Comparison of ENCODE assay signal across 27 cellular contexts in the genomic region with DNA sequence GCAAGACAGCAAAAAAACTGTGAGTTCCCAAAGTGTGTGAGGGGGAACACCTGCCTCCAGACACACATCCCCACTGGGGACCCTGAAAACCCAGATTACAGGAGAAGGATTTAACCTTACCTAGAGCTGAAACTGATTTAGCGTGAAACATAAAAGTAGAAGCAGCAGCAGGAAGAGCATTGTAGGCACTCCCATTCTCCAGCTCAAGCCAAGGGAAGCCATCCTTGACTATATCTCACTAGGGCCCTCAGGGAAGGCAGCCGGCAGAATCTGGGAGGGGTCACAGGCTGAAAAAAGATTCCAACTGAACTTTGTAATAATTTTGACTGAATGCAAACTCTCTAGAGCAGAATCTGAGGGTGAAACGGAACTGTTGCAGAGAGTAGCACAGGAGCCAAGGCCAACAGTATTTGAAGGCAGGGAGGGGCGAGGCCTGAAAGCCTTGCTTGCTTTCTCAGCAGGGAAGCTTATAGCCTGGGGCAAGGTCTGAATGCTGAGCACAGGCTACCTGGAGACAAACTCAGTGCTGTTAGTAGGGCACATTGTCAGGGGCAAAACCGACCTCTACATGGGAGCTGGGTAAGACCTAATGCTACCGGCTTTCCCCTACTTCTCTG.
A peak's percentile ranks its signal among the peaks of the same experiment; 100 is the strongest.
DNase-seq lines count a peak whose midpoint lies in the region; ATAC-seq and TF ChIP-seq lines count a peak whose summit lies in the region.
"Had no signal": no experiment of that assay in that cellular context is flagged by ENCODE, and none has a peak within 500 bp of the region (broad histone marks: within the 10 kb centered on the region; RNA-seq: fewer than 3 reads in every experiment).

No MANE protein-coding gene starts in this region.

- TF ChIP-seq CTCF in GM23338 (conservative IDR thresholded peaks at IDR 0.05; ENCODE audit: low read depth in 2 of 2) (no peak), thyroid gland (IDR thresholded peaks at IDR 0.05) (no peak), uterus (IDR thresholded peaks at IDR 0.05) (no peak)

- DNase-seq in GM23338 (ENCODE audit: low spot score) = peak; percentile 80
- DNase-seq in NCI-H1417 treated with DMSO at 0.1 percent for 48 hours (lab: John Stamatoyannopoulos, UW) = peak; percentile 15
- peak; percentile 36 for DNase-seq in RPMI8226
- DNase-seq in iPS-NIHi7 (ENCODE audit: extremely low spot score) = peak; percentile 61
- no peak for DNase-seq in thyroid gland
- no peak for DNase-seq in NOMO-1 (lab: John Stamatoyannopoulos, UW; ENCODE audit: unreplicated experiment in 2 of 2)
- no peak for DNase-seq in amygdala (lab: John Stamatoyannopoulos, UW)
- DNase-seq in uterus = no peak
- DNase-seq: activated CD8-positive, alpha-beta memory T cell treated with anti-CD3 and anti-CD28 coated beads for 24 hours; activated naive CD4-positive, alpha-beta T cell treated with Interleukin-2 at 50 U/mL for 16 hours; activated T-cell treated with anti-CD3 and anti-CD28 coated beads, Interleukin-2, amount 50 U/mL, for 24 hours; CD4-positive, alpha-beta T cell; central memory CD4-positive, alpha-beta T cell; DMS79; erythroblast; heart right ventricle; HFFc6; mammary epithelial cell; NCI-H774; occipital lobe; PC-3; spleen; stimulated activated CD4-positive, alpha-beta T cell treated with anti-CD3 and anti-CD28 coated beads, Interleukin-4, amount 100 ng/mL, for 24 hours; stimulated activated naive CD8-positive, alpha-beta T cell treated with anti-CD3 and anti-CD28 coated beads, Interleukin-15, Interleukin-2, amounts not matched to agents 100 U/mL and 50 U/mL, for 24 hours had no signal

- H3K4me3 ChIP-seq in GM23338 (no peak overlapping the region), thyroid gland (replicated peaks in 1 of 3) (no peak overlapping the region), uterus (no peak overlapping the region)
- H3K4me3 ChIP-seq: GM12878, heart right ventricle, SJCRH30, spleen, tibial nerve had no signal

- H3K9me3 Mint-ChIP-seq in GM23338 = no peaks in the 10 kb centered on the region
- H3K9me3 Mint-ChIP-seq: HFFc6 had no signal

- peak overlapping the region; percentile 48 for H2AFZ ChIP-seq in GM23338

- H3F3A ChIP-seq in GM23338 (replicated peaks; ENCODE audit: low read depth) = no peaks in the 10 kb centered on the region

- no peaks in the 10 kb centered on the region for H4K20me1 ChIP-seq in GM23338 (replicated peaks; ENCODE audit: insufficient read depth)

- H3K4me2 ChIP-seq in GM23338 = peak overlapping the region; percentile 30; the same call in 1 of the 2 replicates

- peak; percentile 98 for ATAC-seq in GM23338
- ATAC-seq: GM12878; PC-3; stimulated activated naive CD8-positive, alpha-beta T cell treated with anti-CD3 and anti-CD28 coated beads, Interleukin-15, Interleukin-2, amounts not matched to agents 100 U/mL and 50 U/mL, for 24 hours had no signal

- peaks cover 3% of the 10 kb centered on the region for H3K27me3 Mint-ChIP-seq in GM23338 (ENCODE audit: insufficient read depth, low read depth, poor library complexity)
- H3K27me3 Mint-ChIP-seq: activated T-cell treated with anti-CD3 and anti-CD28 coated beads, Interleukin-2, amount 50 U/mL, for 24 hours had no signal

- TF ChIP-seq POLR2A in thyroid gland (IDR thresholded peaks at IDR 0.05) = no peak
- no peak for TF ChIP-seq POLR2A in uterus (IDR thresholded peaks at IDR 0.05)

- H3K27ac Mint-ChIP-seq in GM23338 = no peak overlapping the region
- H3K27ac Mint-ChIP-seq: activated T-cell treated with anti-CD3 and anti-CD28 coated beads, Interleukin-2, amount 50 U/mL, for 24 hours; CD4-positive, alpha-beta T cell; HFFc6 had no signal

- no peak overlapping the region for H3K4me3 Mint-ChIP-seq in GM23338
- H3K4me3 Mint-ChIP-seq: activated T-cell treated with anti-CD3 and anti-CD28 coated beads, Interleukin-2, amount 50 U/mL, for 24 hours; CD4-positive, alpha-beta T cell; HFFc6 had no signal

- peaks cover 20% of the 10 kb centered on the region for H3K4me1 Mint-ChIP-seq in GM23338

- H3K36me3 Mint-ChIP-seq in GM23338 (ENCODE audit: low read depth) = no peaks in the 10 kb centered on the region

- intact Hi-C loops in thyroid gland (cut with DNase I) (no loop called here), uterus (cut with DNase I; ENCODE audit: low total_unique reads) (no loop called here)

- H3K79me2 ChIP-seq in GM23338 (replicated peaks; ENCODE audit: insufficient read depth) = no peaks in the 10 kb centered on the region

- H3K27ac ChIP-seq in GM23338 (ENCODE audit: low read depth) (no peak overlapping the region), thyroid gland (no peak overlapping the region), uterus (no peak overlapping the region)
- H3K27ac ChIP-seq: SJCRH30, spleen, tibial nerve had no signal

- H3K4me1 ChIP-seq in GM23338 (ENCODE audit: insufficient read depth) = peaks cover 17% of the 10 kb centered on the region
- no peaks in the 10 kb centered on the region for H3K4me1 ChIP-seq in thyroid gland
- H3K4me1 ChIP-seq in uterus = no peaks in the 10 kb centered on the region
- H3K4me1 ChIP-seq: heart right ventricle, SJCRH30, spleen, tibial nerve had no signal

- no peaks in the 10 kb centered on the region for H3K9me2 ChIP-seq in GM23338 (ENCODE audit: insufficient read depth)

- H3K27me3 ChIP-seq in GM23338 (ENCODE audit: insufficient read depth) (no peaks in the 10 kb centered on the region), thyroid gland (no peaks in the 10 kb centered on the region), uterus (no peaks in the 10 kb centered on the region)
- H3K27me3 ChIP-seq: heart right ventricle, SJCRH30, spleen, tibial nerve had no signal

- WGBS in thyroid gland, 2 donors = 61 to 66% methylated on average over 6 of the region's 6 CpGs

- no peaks in the 10 kb centered on the region for H3K9me3 ChIP-seq in thyroid gland
- no peaks in the 10 kb centered on the region for H3K9me3 ChIP-seq in uterus
- H3K9me3 ChIP-seq: SJCRH30, tibial nerve had no signal

- no peaks in the 10 kb centered on the region for H3K36me3 ChIP-seq in GM23338 (ENCODE audit: insufficient read depth)
- H3K36me3 ChIP-seq in thyroid gland = no peaks in the 10 kb centered on the region
- no peaks in the 10 kb centered on the region for H3K36me3 ChIP-seq in uterus
- H3K36me3 ChIP-seq: heart right ventricle, SJCRH30, spleen, tibial nerve had no signal

TF ChIP-seq in GM23338, 12 proteins besides CTCF, POLR2A, EP300 and RAD21:
- peak; percentile 28; the same call in 1 of the 2 replicates for TF ChIP-seq ZNF331 (CRISPR knock-in tag; IDR thresholded peaks at IDR 0.05; ENCODE audit: low read depth)
- TF ChIP-seq, protein P1, sequence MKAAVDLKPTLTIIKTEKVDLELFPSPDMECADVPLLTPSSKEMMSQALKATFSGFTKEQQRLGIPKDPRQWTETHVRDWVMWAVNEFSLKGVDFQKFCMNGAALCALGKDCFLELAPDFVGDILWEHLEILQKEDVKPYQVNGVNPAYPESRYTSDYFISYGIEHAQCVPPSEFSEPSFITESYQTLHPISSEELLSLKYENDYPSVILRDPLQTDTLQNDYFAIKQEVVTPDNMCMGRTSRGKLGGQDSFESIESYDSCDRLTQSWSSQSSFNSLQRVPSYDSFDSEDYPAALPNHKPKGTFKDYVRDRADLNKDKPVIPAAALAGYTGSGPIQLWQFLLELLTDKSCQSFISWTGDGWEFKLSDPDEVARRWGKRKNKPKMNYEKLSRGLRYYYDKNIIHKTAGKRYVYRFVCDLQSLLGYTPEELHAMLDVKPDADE (IDR thresholded peaks at IDR 0.05) = no peak

Comparison
In these comparisons a context has a peak if more than half of its experiments do, and no peak if none do; other contexts are left out.
1. DNase-seq: peak in GM23338 (single experiment), NCI-H1417 treated with DMSO at 0.1 percent for 48 hours (single experiment), RPMI8226 (single experiment) and iPS-NIHi7 (single experiment); none in thyroid gland (0 of 2), NOMO-1 (0 of 2), amygdala (0 of 56) and uterus (0 of 2).